ENCODE assay signal across 17 cellular contexts in genomic region chr9:120830151-120830550, GRCh38.
"Had no signal": no experiment of that assay in that cellular context is flagged by ENCODE, and none has a peak within 500 bp of the region (broad histone marks: within the 10 kb centered on the region; RNA-seq: fewer than 3 reads in every experiment).

No MANE protein-coding gene starts in this region.

- ATAC-seq: foreskin keratinocyte; left ventricle myocardium superior; natural killer cell; stimulated activated naive B cell treated with anti-CD40 and anti-IgM and Interleukin-4, amounts not matched to agents 10 μg/mL and 1 μg/mL and 100 μg/mL, for 72 hours had no signal

- H3K9me3 Mint-ChIP-seq: activated naive CD4-positive, alpha-beta T cell treated with anti-CD3 and anti-CD28 coated beads for 36 hours; activated T-helper 1 cell treated with anti-CD3 and anti-CD28 coated beads, Interleukin-12 subunit alpha, Interleukin-12 subunit beta, Interleukin-2, Interleukin-4 antibody, amounts not matched to agents 30 ng/mL and 10 ng/mL and 1 ng/mL, durations not matched to agents 14 hours and 24 hours and 36 hours; natural killer cell; stimulated activated naive B cell treated with anti-CD40 and anti-IgM and Interleukin-4, amounts not matched to agents 10 μg/mL and 1 μg/mL and 100 μg/mL, for 72 hours had no signal

- H3K27me3 Mint-ChIP-seq: stimulated activated naive B cell treated with anti-CD40 and anti-IgM and Interleukin-4, amounts not matched to agents 10 μg/mL and 1 μg/mL and 100 μg/mL, for 72 hours had no signal

- H3K4me3 Mint-ChIP-seq: activated naive CD4-positive, alpha-beta T cell treated with anti-CD3 and anti-CD28 coated beads for 36 hours; activated T-helper 1 cell treated with anti-CD3 and anti-CD28 coated beads, Interleukin-12 subunit alpha, Interleukin-12 subunit beta, Interleukin-2, Interleukin-4 antibody, amounts not matched to agents 30 ng/mL and 10 ng/mL and 1 ng/mL, durations not matched to agents 14 hours and 24 hours and 36 hours; natural killer cell; stimulated activated naive B cell treated with anti-CD40 and anti-IgM and Interleukin-4, amounts not matched to agents 10 μg/mL and 1 μg/mL and 100 μg/mL, for 72 hours had no signal

- H3K27me3 ChIP-seq: foreskin keratinocyte, neutrophil, tibial nerve, vagina had no signal

- H3K4me1 Mint-ChIP-seq: natural killer cell had no signal

- H3K4me1 ChIP-seq: foreskin keratinocyte, tibial nerve, vagina had no signal

- H3K9me3 ChIP-seq: neutrophil, vagina had no signal

- H3K4me3 ChIP-seq: tibial nerve, vagina had no signal

- H3K27ac Mint-ChIP-seq: natural killer cell; stimulated activated naive B cell treated with anti-CD40 and anti-IgM and Interleukin-4, amounts not matched to agents 10 μg/mL and 1 μg/mL and 100 μg/mL, for 72 hours had no signal

- DNase-seq: activated CD4-positive, alpha-beta T cell treated with anti-CD3 and anti-CD28 coated beads for 1 hour; activated CD8-positive, alpha-beta memory T cell treated with anti-CD3 and anti-CD28 coated beads, Interleukin-2, amount 50 U/mL, for 48 hours; activated naive CD4-positive, alpha-beta T cell treated with anti-CD3 and anti-CD28 coated beads for 36 hours; erythroblast; foreskin keratinocyte; glutamatergic neuron; kidney glomerular epithelial cell; left ventricle myocardium superior; mesendoderm; natural killer cell; stimulated activated CD4-positive, alpha-beta T cell treated with anti-CD3 and anti-CD28 coated beads, Interleukin-2, amount 100 ng/mL, for 48 hours; stimulated activated naive B cell treated with anti-CD40 and anti-IgM and Interleukin-4, amounts not matched to agents 10 μg/mL and 1 μg/mL and 100 μg/mL, for 72 hours; substantia nigra had no signal

- H3K27ac ChIP-seq: foreskin keratinocyte, neutrophil, tibial nerve, vagina had no signal
